Comparison of ENCODE assay signal across 12 cellular contexts in genomic region chr1:55589656-55590297, GRCh38.
DNase-seq lines count a peak whose midpoint lies in the region; ATAC-seq and TF ChIP-seq lines count a peak whose summit lies in the region.
"Had no signal": no experiment of that assay in that cellular context is flagged by ENCODE, and none has a peak within 500 bp of the region (broad histone marks: within the 10 kb centered on the region; RNA-seq: fewer than 3 reads in every experiment).

No MANE protein-coding gene starts in this region.

- in situ Hi-C loops in GM23248 (cut with MboI), result no loop called here

- peak overlapping the region; percentile 66 for H3K9ac ChIP-seq in GM23248

- ATAC-seq in HG03571 (IDR thresholded peaks at IDR 0.05; ENCODE audit: unreplicated experiment), result no peak
- ATAC-seq in GM18861 (IDR thresholded peaks at IDR 0.05; ENCODE audit: unreplicated experiment), result no peak
- ATAC-seq: right lobe of liver had no signal

- 4 to 8% methylated on average over 8 of the region's 8 CpGs for WGBS in GM23248 (ENCODE audit: low coverage in 1 of 2, low lambda C conversion rate in 2 of 2, missing lambda C conversion rate in 2 of 2), 2 experiments
- WGBS in hepatocyte (ENCODE audit: low lambda C conversion rate, missing lambda C conversion rate), result 73% methylated on average over 8 of the region's 8 CpGs
- WGBS in stomach, 5 donors, result 51 to 66% (median 59%) methylated on average over 8 of the region's 8 CpGs

- TF ChIP-seq CTCF in coronary artery (IDR thresholded peaks at IDR 0.05), result no peak
- TF ChIP-seq CTCF in hepatocyte (IDR thresholded peaks at IDR 0.05; ENCODE audit: poor library complexity), result no peak
- no peak for TF ChIP-seq CTCF in stomach (IDR thresholded peaks at IDR 0.05)

- H3K79me2 ChIP-seq in GM23248 (ENCODE audit: insufficient read depth), result no peaks in the 10 kb centered on the region
- no peaks in the 10 kb centered on the region for H3K79me2 ChIP-seq in hepatocyte

- H3K9me2 ChIP-seq in GM23248 (ENCODE audit: insufficient read depth) (no peaks in the 10 kb centered on the region), hepatocyte (replicated peaks; ENCODE audit: insufficient read depth) (no peaks in the 10 kb centered on the region)

- no peak for TF ChIP-seq POLR2A in stomach (IDR thresholded peaks at IDR 0.05)

- H3K4me1 ChIP-seq in GM23248 (ENCODE audit: insufficient read depth), result peaks cover 28% of the 10 kb centered on the region
- peaks cover 7% of the 10 kb centered on the region for H3K4me1 ChIP-seq in hepatocyte (ENCODE audit: insufficient read depth)
- peaks cover 0 to 9% (median under 1%) of the 10 kb centered on the region in 4 donors for H3K4me1 ChIP-seq in stomach
- H3K4me1 ChIP-seq: right lobe of liver had no signal

- H3K9me3 ChIP-seq in GM23248 (ENCODE audit: low read depth) (no peaks in the 10 kb centered on the region), hepatocyte (ENCODE audit: low read depth) (no peaks in the 10 kb centered on the region), stomach (no peaks in the 10 kb centered on the region)
- H3K9me3 ChIP-seq: right lobe of liver had no signal

- H3K4me2 ChIP-seq in GM23248 (ENCODE audit: unreplicated experiment) (peak overlapping the region; percentile 64), hepatocyte (no peak overlapping the region)

- H3K27me3 ChIP-seq in GM23248 (replicated peaks; ENCODE audit: insufficient read depth), result no peaks in the 10 kb centered on the region
- no peaks in the 10 kb centered on the region for H3K27me3 ChIP-seq in hepatocyte
- no peaks in the 10 kb centered on the region for H3K27me3 ChIP-seq in stomach
- H3K27me3 ChIP-seq: right lobe of liver had no signal

- no peak for TF ChIP-seq EP300 in stomach (IDR thresholded peaks at IDR 0.05)

- no peaks in the 10 kb centered on the region for H3K36me3 ChIP-seq in GM23248 (ENCODE audit: low read depth)
- H3K36me3 ChIP-seq in hepatocyte (replicated peaks; ENCODE audit: insufficient read depth, low read depth), result no peaks in the 10 kb centered on the region
- no peaks in the 10 kb centered on the region for H3K36me3 ChIP-seq in stomach
- H3K36me3 ChIP-seq: right lobe of liver had no signal

- H3F3A ChIP-seq in GM23248 (ENCODE audit: insufficient read depth), result peaks cover 22% of the 10 kb centered on the region

- H4K20me1 ChIP-seq in GM23248 (ENCODE audit: insufficient read depth), result no peaks in the 10 kb centered on the region
- no peaks in the 10 kb centered on the region for H4K20me1 ChIP-seq in hepatocyte (ENCODE audit: insufficient read depth, poor library complexity, severe bottlenecking)

- H3K4me3 ChIP-seq in GM23248 (peak overlapping the region; percentile 21; the same call in 1 of the 2 replicates), coronary artery (peak overlapping the region; percentile 39), hepatocyte (no peak overlapping the region), stomach (no peak overlapping the region)
- H3K4me3 ChIP-seq: right lobe of liver had no signal

- intact Hi-C loops in stomach (cut with DNase I; ENCODE audit: low total_unique reads), result no loop called here

- DNase-seq in GM23248 (peak; percentile 83), coronary artery (ENCODE audit: low spot score) (no peak), hepatocyte (ENCODE audit: low spot score) (no peak), stomach (no peak), germinal center (ENCODE audit: low spot score) (no peak), UCSD-AML1 (lab: John Stamatoyannopoulos, UW; ENCODE audit: unreplicated experiment) (no peak)
- DNase-seq: activated CD4-positive, alpha-beta memory T cell treated with anti-CD3 and anti-CD28 coated beads for 36 hours; activated gamma-delta T cell treated with Interleukin-2 at 50 U/mL for 16 hours; NCI-H2081 treated with DMSO at 0.1 percent for 48 hours; right lobe of liver had no signal

- H2AFZ ChIP-seq in GM23248, result peak overlapping the region; percentile 84
- no peak overlapping the region for H2AFZ ChIP-seq in hepatocyte

- H3K27ac ChIP-seq in GM23248, result peak overlapping the region; percentile 88
- H3K27ac ChIP-seq in coronary artery, result peak overlapping the region; percentile 81 to 90
- peak overlapping the region; percentile 15 for H3K27ac ChIP-seq in hepatocyte
- H3K27ac ChIP-seq in stomach, result peak overlapping the region in 4 of 5 donors; percentile 34 to 72 (median 58)
- H3K27ac ChIP-seq: right lobe of liver had no signal

Comparison
In these comparisons a context has a peak if more than half of its experiments do, and no peak if none do; other contexts are left out.
1. H3K27ac ChIP-seq: peak in every context shown above with its lines; median percentile 88 in GM23248; 86 in coronary artery; 58 in stomach; 15 in hepatocyte.
2. H3K4me3 ChIP-seq: peak in GM23248 (single experiment) and coronary artery (single experiment); none in hepatocyte (single experiment) and stomach (0 of 4).